11 cellular contexts compared by ENCODE assay signal in the genomic region with DNA sequence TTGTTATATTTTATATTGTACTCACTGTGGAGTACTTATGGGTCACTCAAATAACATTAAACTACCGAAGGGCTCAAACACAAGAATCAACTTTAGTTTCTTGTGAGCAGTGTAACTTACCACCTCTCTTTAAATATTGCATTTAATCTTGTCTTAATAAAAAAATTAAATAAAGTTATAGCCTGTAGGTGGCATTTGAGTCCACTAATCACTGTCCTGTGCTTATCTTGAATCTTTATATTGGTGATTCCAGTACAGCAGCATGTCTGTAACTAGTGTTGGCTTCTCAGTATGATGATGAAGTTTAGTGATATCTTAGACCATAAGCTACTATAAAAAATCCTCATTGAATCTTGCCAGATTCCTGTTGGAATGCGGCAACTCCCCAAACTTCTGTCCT.
DNase-seq lines count a peak whose midpoint lies in the region; ATAC-seq, FAIRE-seq and TF ChIP-seq lines count a peak whose summit lies in the region.
"Had no signal": no experiment of that assay in that cellular context is flagged by ENCODE, and none has a peak within 500 bp of the region (broad histone marks: within the 10 kb centered on the region; RNA-seq: fewer than 3 reads in every experiment).

No MANE protein-coding gene starts in this region.

- peaks cover 3% of the 10 kb centered on the region for H3K4me1 Mint-ChIP-seq in astrocyte (ENCODE audit: low read depth, unreplicated experiment)
- H3K4me1 Mint-ChIP-seq: activated B cell treated with CpG ODN at 0.5 μM for 24 hours had no signal

- H3K27ac Mint-ChIP-seq in astrocyte (ENCODE audit: unreplicated experiment), result no peak overlapping the region
- H3K27ac Mint-ChIP-seq: activated B cell treated with CpG ODN at 0.5 μM for 24 hours had no signal

- DNase-seq in AG09309 (ENCODE audit: low read depth), result peak; percentile 11
- peak; percentile 28 for DNase-seq in IMR-90
- peak; percentile 3 for DNase-seq in astrocyte (ENCODE audit: low read depth)
- no peak for DNase-seq in left colon
- no peak for DNase-seq in Ammon's horn (ENCODE audit: low spot score)
- DNase-seq in putamen (ENCODE audit: low spot score), result no peak
- DNase-seq in HUDEP-2 (lab: John Stamatoyannopoulos, UW; ENCODE audit: unreplicated experiment in 76 of 76), result no peak
- DNase-seq: activated B cell treated with CpG ODN at 0.5 μM for 24 hours, GOT3, NCI-H1048 had no signal

- H2BK5ac ChIP-seq in IMR-90 (ENCODE audit: low read depth, low read length, poor library complexity, severe bottlenecking), result no peak overlapping the region

- H3K27me3 Mint-ChIP-seq in astrocyte (ENCODE audit: low read depth, unreplicated experiment), result no peaks in the 10 kb centered on the region
- H3K27me3 Mint-ChIP-seq: activated B cell treated with CpG ODN at 0.5 μM for 24 hours had no signal

- peaks cover 4% of the 10 kb centered on the region for H3K9me3 Mint-ChIP-seq in astrocyte (ENCODE audit: unreplicated experiment)

- no peak overlapping the region for H3K27ac ChIP-seq in IMR-90 (ENCODE audit: insufficient read depth, low read length)
- no peak overlapping the region for H3K27ac ChIP-seq in astrocyte (ENCODE audit: low read depth, low read length)

- no peak overlapping the region for H4K5ac ChIP-seq in IMR-90 (ENCODE audit: low read depth, low read length)

- H3K4me1 ChIP-seq in IMR-90 (ENCODE audit: control insufficient read depth, insufficient read depth, low read length) (no peaks in the 10 kb centered on the region), astrocyte (ENCODE audit: insufficient read depth, low read length) (no peaks in the 10 kb centered on the region)

- no peak overlapping the region for H4K8ac ChIP-seq in IMR-90 (ENCODE audit: low read depth in 2 of 2, low read length in 2 of 2)

- TF ChIP-seq CTCF in AG09309 (IDR thresholded peaks at IDR 0.05; ENCODE audit: control insufficient read depth, insufficient read depth, low read depth, low read length, missing control alignments), result peak; percentile 25
- peak; percentile 50 for TF ChIP-seq CTCF in IMR-90 (conservative IDR thresholded peaks at IDR 0.05; ENCODE audit: low read depth, low read length)
- peak; percentile 18 for TF ChIP-seq CTCF in astrocyte (IDR thresholded peaks at IDR 0.05; ENCODE audit: insufficient read depth, low read depth, low read length)

- no TSS peak for BruUV-seq in IMR-90 (replicated peaks; lab: Mats Ljungman, UMichigan)

- no peaks in the 10 kb centered on the region for H3K79me1 ChIP-seq in IMR-90 (ENCODE audit: low read depth in 1 of 2, low read length in 2 of 2)

- no peak for FAIRE-seq in astrocyte (lab: Jason Lieb, UNC)

- no peaks in the 10 kb centered on the region for H3K9me1 ChIP-seq in IMR-90 (ENCODE audit: insufficient read depth, low read length)

- no peak overlapping the region for H3K23ac ChIP-seq in IMR-90 (ENCODE audit: low read depth, low read length)

- H4K91ac ChIP-seq in IMR-90 (ENCODE audit: insufficient read depth, low read depth, low read length), result no peak overlapping the region

- POLR2A ChIA-PET in IMR-90 (lab: Charles Lee; ENCODE audit: unreplicated experiment), result no interaction called here

- CTCF ChIA-PET in IMR-90 (lab: Yijun Ruan, JAX), result no interaction called here

- H3K36me3 ChIP-seq in IMR-90 (ENCODE audit: control insufficient read depth, insufficient read depth, low read length), result no peaks in the 10 kb centered on the region
- no peaks in the 10 kb centered on the region for H3K36me3 ChIP-seq in astrocyte (ENCODE audit: insufficient read depth, low read length)

- H3K18ac ChIP-seq in IMR-90 (ENCODE audit: low read depth, low read length), result no peak overlapping the region

- peak; percentile 58 for TF ChIP-seq RAD21 in IMR-90 (IDR thresholded peaks at IDR 0.05; ENCODE audit: low read length)

- H3K9ac ChIP-seq in IMR-90 (ENCODE audit: low read depth, low read length) (no peak overlapping the region), astrocyte (ENCODE audit: low read length) (no peak overlapping the region)

- no peak overlapping the region for H2AK5ac ChIP-seq in IMR-90 (ENCODE audit: low read depth, low read length)

- H2BK120ac ChIP-seq in IMR-90 (ENCODE audit: low read depth, low read length), result no peak overlapping the region

- H3K4me2 ChIP-seq in IMR-90 (ENCODE audit: low read depth, low read length), result no peak overlapping the region
- H3K4me2 ChIP-seq in astrocyte (ENCODE audit: low read length), result no peak overlapping the region

- H3K4ac ChIP-seq in IMR-90 (ENCODE audit: low read depth, low read length), result no peak overlapping the region

- dilution Hi-C loops in IMR-90 (cut with HindIII; ENCODE audit: low sequenced_read_pairs, unreplicated experiment), result no loop called here

- H3K56ac ChIP-seq in IMR-90 (ENCODE audit: extremely low read depth, insufficient read depth, low read length), result no peak overlapping the region

- peak; percentile 75 for ATAC-seq in IMR-90 (ENCODE audit: low read depth)
- ATAC-seq in left colon, result peak; percentile 69
- no peak for ATAC-seq in HG03439 (IDR thresholded peaks at IDR 0.05; ENCODE audit: unreplicated experiment)

- H2BK15ac ChIP-seq in IMR-90 (ENCODE audit: low read depth, low read length), result no peak overlapping the region

- no CpG with 5 or more reads among the region's 2 CpGs for WGBS in IMR-90 (ENCODE audit: extremely low coverage in 2 of 2, insufficient read length in 1 of 2), 2 experiments

- in situ Hi-C loops in IMR-90 (cut with MboI; ENCODE audit: low sequenced_read_pairs), result loop anchor here (25.0 kb wide), 1 partner anchor 1994 kb away; no protein-coding TSS in a partner anchor

- H2AK9ac ChIP-seq in IMR-90 (replicated peaks; ENCODE audit: low read depth, low read length, poor library complexity), result no peak overlapping the region

- no peak for TF ChIP-seq POLR2A in IMR-90 (IDR thresholded peaks at IDR 0.05; ENCODE audit: low read depth, low read length)

- H3K27me3 ChIP-seq in IMR-90 (ENCODE audit: control insufficient read depth, insufficient read depth, low read length) (no peaks in the 10 kb centered on the region), astrocyte (ENCODE audit: insufficient read depth, low read length) (no peaks in the 10 kb centered on the region)

- H3K79me2 ChIP-seq in astrocyte (ENCODE audit: insufficient read depth, low read length), result no peaks in the 10 kb centered on the region

- H3K36me3 Mint-ChIP-seq in astrocyte (ENCODE audit: low read depth, unreplicated experiment), result no peaks in the 10 kb centered on the region

- no peak overlapping the region for H3K4me3 ChIP-seq in AG09309 (ENCODE audit: control insufficient read depth, low read depth, low read length)
- H3K4me3 ChIP-seq in IMR-90 (ENCODE audit: insufficient read depth, low read depth, low read length), result no peak overlapping the region
- H3K4me3 ChIP-seq in astrocyte (ENCODE audit: insufficient read depth, low read depth, low read length), result no peak overlapping the region

- H2AFZ ChIP-seq in IMR-90 (replicated peaks; ENCODE audit: low read length, poor library complexity), result no peak overlapping the region
- no peak overlapping the region for H2AFZ ChIP-seq in astrocyte (ENCODE audit: low read depth, low read length)

- no peak overlapping the region for H3K14ac ChIP-seq in IMR-90 (replicated peaks; ENCODE audit: low read depth, low read length)

- no peak overlapping the region for H2BK20ac ChIP-seq in IMR-90 (ENCODE audit: low read depth, low read length)

- H3K9me3 ChIP-seq in IMR-90 (ENCODE audit: control insufficient read depth, insufficient read depth, low read length), result no peaks in the 10 kb centered on the region; the same call in 1 of the 2 replicates
- H3K9me3 ChIP-seq in astrocyte (ENCODE audit: insufficient read depth, low read depth, low read length), result no peaks in the 10 kb centered on the region

- H3K4me3 Mint-ChIP-seq in astrocyte (ENCODE audit: unreplicated experiment), result no peak overlapping the region
- H3K4me3 Mint-ChIP-seq: activated B cell treated with CpG ODN at 0.5 μM for 24 hours had no signal

- H4K20me1 ChIP-seq in IMR-90 (ENCODE audit: insufficient read depth, low read length), result no peaks in the 10 kb centered on the region
- H4K20me1 ChIP-seq in astrocyte (ENCODE audit: insufficient read depth, low read length), result no peaks in the 10 kb centered on the region

- intact Hi-C loops in IMR-90 (cut with micrococcal nuclease) (loop anchor here (1.0 to 10.0 kb wide), 4 partner anchors 37 to 860 kb away; a partner anchor contains a TSS), left colon (cut with DNase I, micrococcal nuclease) (no loop called here)

TF ChIP-seq in IMR-90, 13 proteins besides CTCF, POLR2A, EP300 and RAD21:
- TF ChIP-seq, protein P1, sequence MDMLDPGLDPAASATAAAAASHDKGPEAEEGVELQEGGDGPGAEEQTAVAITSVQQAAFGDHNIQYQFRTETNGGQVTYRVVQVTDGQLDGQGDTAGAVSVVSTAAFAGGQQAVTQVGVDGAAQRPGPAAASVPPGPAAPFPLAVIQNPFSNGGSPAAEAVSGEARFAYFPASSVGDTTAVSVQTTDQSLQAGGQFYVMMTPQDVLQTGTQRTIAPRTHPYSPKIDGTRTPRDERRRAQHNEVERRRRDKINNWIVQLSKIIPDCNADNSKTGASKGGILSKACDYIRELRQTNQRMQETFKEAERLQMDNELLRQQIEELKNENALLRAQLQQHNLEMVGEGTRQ (IDR thresholded peaks at IDR 0.05; ENCODE audit: low read depth, low read length), result no peak
- TF ChIP-seq SMC3 (IDR thresholded peaks at IDR 0.05; ENCODE audit: low read depth, low read length), result peak; percentile 32; the same call in 1 of the 2 replicates

Comparison
In these comparisons a context has a peak if more than half of its experiments do, and no peak if none do; other contexts are left out.
1. DNase-seq: peak in AG09309 (single experiment), IMR-90 (single experiment) and astrocyte (single experiment); none in left colon (0 of 2), Ammon's horn (single experiment), putamen (single experiment) and HUDEP-2 (0 of 76).
2. Peak in every context shown above with its lines, with median percentiles within 50 percentile points of each other: CTCF ChIP-seq.